In the genomic region with DNA sequence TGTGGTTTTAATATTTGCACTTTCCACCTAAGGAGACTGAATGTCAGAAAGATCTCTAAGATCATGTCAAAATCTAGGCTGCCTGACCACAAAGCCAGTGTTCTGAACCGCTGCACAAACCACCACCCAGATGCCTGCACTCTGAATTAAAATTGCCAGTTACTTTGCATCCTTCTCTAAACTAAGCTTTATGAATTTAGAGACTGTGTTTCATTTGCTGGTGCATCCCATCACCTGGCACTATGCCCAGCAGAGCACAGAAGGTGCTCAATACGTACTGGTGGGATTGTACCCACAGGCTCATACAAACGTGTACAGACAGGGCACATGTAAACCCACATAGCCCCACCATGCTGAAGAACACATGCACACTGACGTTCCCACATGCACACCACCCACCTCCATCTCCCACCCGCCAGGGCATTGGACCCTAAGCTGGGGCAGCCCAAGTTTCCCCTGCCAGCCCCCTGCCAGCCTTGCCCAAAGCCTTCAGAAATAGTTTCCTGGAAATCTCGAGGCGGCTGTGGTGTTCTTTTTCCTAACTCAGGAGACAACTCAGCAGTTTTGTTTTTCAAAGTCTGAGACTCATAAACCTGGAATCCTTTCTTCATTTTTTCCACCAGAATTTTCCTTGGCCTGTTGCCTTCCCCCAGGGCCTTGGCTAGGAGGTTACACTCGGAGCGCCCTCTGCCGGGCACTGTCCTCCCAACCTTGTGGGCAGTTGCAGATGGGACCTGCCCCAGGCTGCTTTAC, we compare ENCODE assay signal across 8 cellular contexts. TPM values are rescaled to one million over a fixed set of nuclear protein-coding genes. Genes with fewer than 3 reads are reported as not detected.
DNase-seq lines count a peak whose midpoint lies in the region; ATAC-seq and TF ChIP-seq lines count a peak whose summit lies in the region.

No MANE protein-coding gene starts in this region.

- H3K27me3 ChIP-seq in A673 (replicated peaks; ENCODE audit: insufficient read depth, low read depth, low read length, poor library complexity): no peaks in the 10 kb centered on the region
- H3K27me3 ChIP-seq in NT2/D1 (ENCODE audit: insufficient read depth, insufficient read length): no peaks in the 10 kb centered on the region
- no peaks in the 10 kb centered on the region for H3K27me3 ChIP-seq in endodermal cell (ENCODE audit: control insufficient read depth, insufficient read depth, low read length, poor library complexity, severe bottlenecking)

- intact Hi-C loops in A673 (cut with micrococcal nuclease; ENCODE audit: unreplicated experiment): loop anchor here (1.0 to 5.0 kb wide), 3 partner anchors 59 to 319 kb away; a partner anchor contains a TSS

- H3K27ac ChIP-seq in A673 (ENCODE audit: low read depth, low read length, poor library complexity, severe bottlenecking): peak overlapping the region; percentile 51
- H3K27ac ChIP-seq in endodermal cell (ENCODE audit: low read depth, low read length): no peak overlapping the region

- no peak overlapping the region for H3K27ac Mint-ChIP-seq in endodermal cell

- BruUV-seq in A673 (replicated peaks; lab: Mats Ljungman, UMichigan): no TSS peak

- POLR2A ChIA-PET in A673 (lab: Charles Lee; ENCODE audit: low non-redundant PET): no interaction called here

- H3K9me3 ChIP-seq in A673 (ENCODE audit: low read depth, low read length, poor library complexity, severe bottlenecking) (no peaks in the 10 kb centered on the region), NT2/D1 (ENCODE audit: insufficient read depth, low read length) (no peaks in the 10 kb centered on the region), endodermal cell (ENCODE audit: control insufficient read depth, low read length) (no peaks in the 10 kb centered on the region)

- DNase-seq in A673 (ENCODE audit: low spot score) (peak; percentile 89), HT1080 (ENCODE audit: low read depth) (peak; percentile 92), NT2/D1 (ENCODE audit: low read depth, low spot score) (peak; percentile 80), endodermal cell (peak; percentile 97), midbrain (lab: John Stamatoyannopoulos, UW) (peak; percentile 92)
- DNase-seq in activated CD8-positive, alpha-beta memory T cell treated with anti-CD3 and anti-CD28 coated beads, Interleukin-2, amount 50 U/mL, for 24 hours (ENCODE audit: extremely low read depth): peak; percentile 83
- DNase-seq in stimulated activated CD8-positive, alpha-beta memory T cell treated with anti-CD3 and anti-CD28 coated beads, Interleukin-15, amount 100 ng/mL, for 48 hours (ENCODE audit: low read depth in 2 of 2): peak; percentile 80 to 82

- no peaks in the 10 kb centered on the region for H3K9me3 Mint-ChIP-seq in endodermal cell

- no peak overlapping the region for H3K4me3 Mint-ChIP-seq in endodermal cell

- WGBS in endodermal cell (ENCODE audit: insufficient coverage in 1 of 2, insufficient read length in 1 of 2), 2 experiments: 42 to 62% methylated on average over 6 to 10 of the region's 10 CpGs

- H3K9ac ChIP-seq in NT2/D1 (ENCODE audit: insufficient read length, low read depth) (no peak overlapping the region), endodermal cell (ENCODE audit: extremely low read depth, low read length, poor library complexity, severe bottlenecking) (no peak overlapping the region)

- CTCF ChIA-PET in A673 (lab: Charles Lee): interaction anchor here (0.7 to 1.5 kb wide), 4 partner anchors 10 to 316 kb away, joined by 3 to 5 read pairs (median 4); no protein-coding TSS in a partner anchor

- peaks cover 13% of the 10 kb centered on the region for H3K27me3 Mint-ChIP-seq in endodermal cell (ENCODE audit: insufficient read depth)

- H3K4me3 ChIP-seq in A673 (ENCODE audit: low read depth, low read length, poor library complexity, severe bottlenecking) (no peak overlapping the region), NT2/D1 (ENCODE audit: insufficient read length, low read depth) (no peak overlapping the region), endodermal cell (ENCODE audit: low read length) (no peak overlapping the region)

- ATAC-seq in GM18861 (IDR thresholded peaks at IDR 0.05; ENCODE audit: unreplicated experiment): peak; percentile 36

- peaks cover 39% of the 10 kb centered on the region for H3K4me1 Mint-ChIP-seq in endodermal cell

- H3K36me3 ChIP-seq in A673 (ENCODE audit: insufficient read depth, low read length, poor library complexity, severe bottlenecking) (no peaks in the 10 kb centered on the region), NT2/D1 (ENCODE audit: insufficient read depth, insufficient read length, low read length) (no peaks in the 10 kb centered on the region), endodermal cell (ENCODE audit: control insufficient read depth, insufficient read depth, low read length) (no peaks in the 10 kb centered on the region)

- H3K36me3 Mint-ChIP-seq in endodermal cell (ENCODE audit: low read depth): no peaks in the 10 kb centered on the region

- H3K4me1 ChIP-seq in A673 (ENCODE audit: insufficient read depth, low read length, poor library complexity, severe bottlenecking) (peaks cover 36% of the 10 kb centered on the region), NT2/D1 (ENCODE audit: insufficient read depth, insufficient read length) (peaks cover 3% of the 10 kb centered on the region), endodermal cell (ENCODE audit: control insufficient read depth, insufficient read depth, low read length) (peaks cover 11% of the 10 kb centered on the region)

- TF ChIP-seq CTCF in A673 (conservative IDR thresholded peaks at IDR 0.05; ENCODE audit: low read depth, low read length) (peak; percentile 96), endodermal cell (conservative IDR thresholded peaks at IDR 0.05) (peak; percentile 98)

RNA-seq across cellular contexts. Expression of a gene that starts 9.6 kb away (rescaled TPM):
- 0.73 and 0.85 TPM in 2 replicates for total RNA-seq in A673 (2021)
- 0.43 and 0.70 TPM in 2 replicates for total RNA-seq in HT1080 (2014; rRNA removed; shearing (Covaris generic))
- 1.4 and 1.5 TPM in 2 replicates for polyA plus RNA-seq in HT1080 (2015; cell fraction: cytosol; rRNA removed)
- 0.85 and 1.4 TPM in 2 replicates for polyA plus RNA-seq in HT1080 (2015; cell fraction: nucleus; rRNA removed)
- 1 to 10 TPM; 3.6 to 8.2 TPM for total RNA-seq in endodermal cell
- polyA plus RNA-seq in endodermal cell (2013, experiment 1 of 2): 3.1 TPM
- 2.6 TPM for polyA plus RNA-seq in endodermal cell (2013, experiment 2 of 2)

RNA-seq across cellular contexts. Expression of a gene that starts 59.2 kb away (rescaled TPM):
- total RNA-seq in A673 (2021): 75.7 and 77.4 TPM in 2 replicates
- 87.7 and 97.9 TPM in 2 replicates for total RNA-seq in HT1080 (2014; rRNA removed; shearing (Covaris generic))
- 38.7 and 40.6 TPM in 2 replicates for polyA plus RNA-seq in HT1080 (2015; cell fraction: cytosol; rRNA removed)
- polyA plus RNA-seq in HT1080 (2015; cell fraction: nucleus; rRNA removed): 59.3 and 68.3 TPM in 2 replicates
- total RNA-seq in endodermal cell: 10 to 100 TPM; 17.9 to 21.9 TPM
- polyA plus RNA-seq in endodermal cell (2013, experiment 1 of 2): 30.5 TPM
- 27.9 TPM for polyA plus RNA-seq in endodermal cell (2013, experiment 2 of 2)
